ENCODE assay signal across 10 cellular contexts in genomic region chrX:151982217-151982616, GRCh38. TPM values are rescaled to one million over a fixed set of nuclear protein-coding genes. Genes with fewer than 3 reads are reported as not detected.
DNase-seq lines count a peak whose midpoint lies in the region; TF ChIP-seq lines count a peak whose summit lies in the region.
"Had no signal": no experiment of that assay in that cellular context is flagged by ENCODE, and none has a peak within 500 bp of the region (broad histone marks: within the 10 kb centered on the region; RNA-seq: fewer than 3 reads in every experiment).

No MANE protein-coding gene starts in this region.

- no peaks in the 10 kb centered on the region for H3K9me2 ChIP-seq in hepatocyte (replicated peaks; ENCODE audit: insufficient read depth)

- no peak overlapping the region for H2AFZ ChIP-seq in hepatocyte

- peak; percentile 50 for DNase-seq in AG04449 (ENCODE audit: low read depth, low spot score)
- peak; percentile 42 for DNase-seq in HPDE6-E6E7 (ENCODE audit: extremely low spot score)
- peak; percentile 80 for DNase-seq in amniotic epithelial cell (ENCODE audit: low read depth)
- peak; percentile 39 for DNase-seq in hepatocyte (ENCODE audit: low spot score)
- no peak for DNase-seq in stimulated activated naive CD4-positive, alpha-beta T cell treated with Interleukin-2 at 50 U/mL for 16 hours (lab: John Stamatoyannopoulos, UW)
- no peak for DNase-seq in uterus
- no peak for DNase-seq in activated gamma-delta T cell treated with Interleukin-2 at 50 U/mL for 16 hours
- DNase-seq in NCI-H1048 (lab: John Stamatoyannopoulos, UW), result no peak
- DNase-seq: Caco-2, kidney had no signal

- POLR2A ChIA-PET in AG04449 (lab: Yijun Ruan, JAX), result interaction anchor here (0.6 to 1.1 kb wide), 2 partner anchors 9 to 79 kb away, joined by 3 to 7 read pairs; no protein-coding TSS in a partner anchor

- H4K20me1 ChIP-seq in hepatocyte (ENCODE audit: insufficient read depth, poor library complexity, severe bottlenecking), result no peaks in the 10 kb centered on the region

- CTCF ChIA-PET in AG04449 (lab: Yijun Ruan, JAX), result interaction anchor here (0.7 kb wide), 1 partner anchor 228 kb away, joined by 3 read pairs; no protein-coding TSS in a partner anchor

- 72% methylated on average over 3 of the region's 3 CpGs for WGBS in hepatocyte (ENCODE audit: low lambda C conversion rate, missing lambda C conversion rate)

- H3K4me3 ChIP-seq in AG04449 (ENCODE audit: low read depth, low read length) (no peak overlapping the region), hepatocyte (no peak overlapping the region), uterus (no peak overlapping the region)

- TF ChIP-seq CTCF in AG04449 (IDR thresholded peaks at IDR 0.05; ENCODE audit: insufficient read depth, low read length, missing control alignments), result no peak
- TF ChIP-seq CTCF in hepatocyte (IDR thresholded peaks at IDR 0.05; ENCODE audit: poor library complexity), result no peak
- TF ChIP-seq CTCF in uterus (IDR thresholded peaks at IDR 0.05), result no peak

- intact Hi-C loops in uterus (cut with DNase I; ENCODE audit: low total_unique reads), result no loop called here

- H3K9me3 ChIP-seq in hepatocyte (ENCODE audit: low read depth) (no peaks in the 10 kb centered on the region), uterus (no peaks in the 10 kb centered on the region)
- H3K9me3 ChIP-seq: Caco-2 had no signal

- no peak overlapping the region for H3K4me2 ChIP-seq in hepatocyte

- TF ChIP-seq POLR2A in uterus (IDR thresholded peaks at IDR 0.05), result no peak

- H3K4me1 ChIP-seq in hepatocyte (ENCODE audit: insufficient read depth) (peaks cover 6% of the 10 kb centered on the region), uterus (no peaks in the 10 kb centered on the region)

- H3K27me3 ChIP-seq in hepatocyte (no peaks in the 10 kb centered on the region), uterus (no peaks in the 10 kb centered on the region)

- H3K36me3 ChIP-seq in hepatocyte (replicated peaks; ENCODE audit: insufficient read depth, low read depth) (no peaks in the 10 kb centered on the region), uterus (no peaks in the 10 kb centered on the region)

- peak overlapping the region; percentile 91 for H3K27ac ChIP-seq in hepatocyte
- H3K27ac ChIP-seq in uterus, result peak overlapping the region in 1 of 2 donors; percentile 39

- no peaks in the 10 kb centered on the region for H3K79me2 ChIP-seq in hepatocyte

RNA-seq across cellular contexts. Expression of gene GABRE, which starts 7.7 kb away (rescaled TPM):
- 15.1 and 15.5 TPM in 2 replicates for total RNA-seq in hepatocyte
- polyA plus RNA-seq in hepatocyte, result 9.0 and 17.8 TPM in 2 replicates
- total RNA-seq in uterus, result 10 to 100 TPM; 27.0 to 54.2 (median 27.8) TPM

Comparison
In these comparisons a context has a peak if more than half of its experiments do, and no peak if none do; other contexts are left out.
1. DNase-seq: peak in AG04449 (single experiment), HPDE6-E6E7 (single experiment), amniotic epithelial cell (single experiment) and hepatocyte (single experiment); none in stimulated activated naive CD4-positive, alpha-beta T cell treated with Interleukin-2 at 50 U/mL for 16 hours (single experiment), uterus (0 of 2), activated gamma-delta T cell treated with Interleukin-2 at 50 U/mL for 16 hours (single experiment) and NCI-H1048 (single experiment).